Comparison of ENCODE assay signal across 9 cellular contexts in the genomic region with DNA sequence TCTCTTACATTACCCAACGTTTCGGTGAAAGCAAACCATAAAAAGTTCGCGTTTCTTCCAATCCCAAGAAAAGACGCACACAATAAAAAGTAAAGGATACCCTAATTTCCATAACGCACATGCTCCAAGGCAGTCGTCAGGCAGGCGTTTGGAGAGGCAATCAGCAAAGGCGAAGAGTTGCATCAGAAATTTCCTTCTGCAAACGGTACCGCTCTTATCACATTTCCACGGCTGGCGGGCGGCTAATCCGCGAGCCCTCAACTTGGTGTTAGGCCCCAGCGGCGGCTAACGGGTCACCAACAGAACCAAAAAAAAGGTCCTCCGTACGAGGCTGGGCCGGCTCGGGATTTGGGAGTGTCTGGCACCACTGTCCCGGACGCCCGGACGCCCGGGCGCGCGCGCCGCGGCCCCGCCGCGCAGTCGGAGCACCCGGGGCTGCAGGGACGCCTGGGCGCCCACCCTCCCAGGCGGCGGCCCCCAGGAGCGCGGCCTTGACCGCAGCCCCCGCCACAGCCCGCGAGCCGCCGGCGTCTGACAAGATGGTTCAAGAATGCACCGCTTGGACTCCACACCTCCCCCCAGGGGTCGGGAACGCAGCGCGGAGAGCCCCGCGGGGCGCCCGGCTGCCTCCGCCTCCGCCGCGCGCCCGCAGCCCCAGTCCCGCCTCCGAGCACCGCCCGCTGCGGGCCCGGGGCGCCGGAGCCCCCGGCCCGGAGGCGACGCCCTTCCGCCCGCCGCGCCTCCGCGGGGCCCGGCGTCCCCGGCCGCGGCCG. TPM values are rescaled to one million over a fixed set of nuclear protein-coding genes. Genes with fewer than 3 reads are reported as not detected.
DNase-seq lines count a peak whose midpoint lies in the region; ATAC-seq lines count a peak whose summit lies in the region.
"Had no signal": no experiment of that assay in that cellular context is flagged by ENCODE, and none has a peak within 500 bp of the region (broad histone marks: within the 10 kb centered on the region; RNA-seq: fewer than 3 reads in every experiment).

No MANE protein-coding gene starts in this region.

- H3K36me3 ChIP-seq in mesenchymal stem cell (ENCODE audit: control insufficient read depth in 1 of 2, insufficient read depth in 2 of 2, low read depth in 1 of 2, low read length in 2 of 2) (peaks cover 0 to 9% of the 10 kb centered on the region in 2 experiments), urinary bladder (ENCODE audit: insufficient read depth) (no peaks in the 10 kb centered on the region)

- H3K4me3 ChIP-seq in mesenchymal stem cell (ENCODE audit: insufficient read depth in 1 of 2, low read depth in 1 of 2, low read length in 2 of 2) (peak overlapping the region; percentile 73 to 81), urinary bladder (ENCODE audit: low read depth, low read length) (peak overlapping the region; percentile 99)
- H3K4me3 ChIP-seq: GM12878 had no signal

- peak overlapping the region; percentile 91 for H2BK120ac ChIP-seq in mesenchymal stem cell (ENCODE audit: low read depth, low read length)

- peak overlapping the region; percentile 40 for H4K91ac ChIP-seq in mesenchymal stem cell (ENCODE audit: low read length)

- peak overlapping the region; percentile 85 for H2BK5ac ChIP-seq in mesenchymal stem cell (ENCODE audit: low read depth, low read length, poor library complexity, severe bottlenecking)

- H3K18ac ChIP-seq in mesenchymal stem cell (ENCODE audit: low read depth in 1 of 2, low read length in 2 of 2), result peak overlapping the region; percentile 75 to 82

- intact Hi-C loops in activated naive CD4-positive, alpha-beta T cell treated with anti-CD3 and anti-CD28 coated beads for 36 hours (cut with micrococcal nuclease), result loop anchor here (2.0 to 10.0 kb wide), 6 partner anchors 96 to 598 kb away; a partner anchor contains a TSS

- peaks cover 18% of the 10 kb centered on the region for H3K4me1 Mint-ChIP-seq in activated naive CD4-positive, alpha-beta T cell treated with anti-CD3 and anti-CD28 coated beads for 36 hours (ENCODE audit: low read depth)
- peaks cover 2 to 3% of the 10 kb centered on the region in 2 donors for H3K4me1 Mint-ChIP-seq in effector memory CD8-positive, alpha-beta T cell (ENCODE audit: low read depth in 2 of 2)

- peak overlapping the region; percentile 90 for H3K4me2 ChIP-seq in mesenchymal stem cell (ENCODE audit: low read length, poor library complexity, severe bottlenecking)

- H3K4ac ChIP-seq in mesenchymal stem cell (ENCODE audit: low read depth in 1 of 2, low read length in 2 of 2), result peak overlapping the region; percentile 7 to 72

- peaks cover 2% of the 10 kb centered on the region for H3K9me3 Mint-ChIP-seq in activated naive CD4-positive, alpha-beta T cell treated with anti-CD3 and anti-CD28 coated beads for 36 hours
- peaks cover 0 to 2% of the 10 kb centered on the region in 2 donors for H3K9me3 Mint-ChIP-seq in effector memory CD8-positive, alpha-beta T cell

- CTCF ChIA-PET in activated naive CD4-positive, alpha-beta T cell treated with anti-CD3 and anti-CD28 coated beads for 36 hours (lab: Charles Lee), result no interaction called here

- no peak overlapping the region for H2AK5ac ChIP-seq in mesenchymal stem cell (ENCODE audit: low read length, severe bottlenecking)

- H3K23ac ChIP-seq in mesenchymal stem cell (ENCODE audit: low read length in 2 of 2), result no peak overlapping the region

- H3K36me3 Mint-ChIP-seq in activated naive CD4-positive, alpha-beta T cell treated with anti-CD3 and anti-CD28 coated beads for 36 hours (ENCODE audit: low read depth), result no peaks in the 10 kb centered on the region
- no peaks in the 10 kb centered on the region for H3K36me3 Mint-ChIP-seq in effector memory CD8-positive, alpha-beta T cell (ENCODE audit: insufficient read depth)

- peak overlapping the region in 1 of 2 experiments; percentile 19 for H2BK12ac ChIP-seq in mesenchymal stem cell (ENCODE audit: low read length in 2 of 2)

- no peaks in the 10 kb centered on the region for H3K27me3 ChIP-seq in mesenchymal stem cell (ENCODE audit: control insufficient read depth in 1 of 2, insufficient read depth in 1 of 2, low read length in 2 of 2)

- peak overlapping the region; percentile 89 for H3K9ac ChIP-seq in mesenchymal stem cell (ENCODE audit: low read length)

- H3K4me1 ChIP-seq in mesenchymal stem cell (ENCODE audit: control insufficient read depth, insufficient read depth, low read depth, low read length) (peaks cover 7% of the 10 kb centered on the region), urinary bladder (ENCODE audit: insufficient read depth) (no peaks in the 10 kb centered on the region)

- no peak overlapping the region for H2AFZ ChIP-seq in mesenchymal stem cell (ENCODE audit: low read depth, low read length)

- peaks cover 5% of the 10 kb centered on the region for H3K9me3 ChIP-seq in mesenchymal stem cell (ENCODE audit: control insufficient read depth, low read length)

- H3K27me3 Mint-ChIP-seq in activated naive CD4-positive, alpha-beta T cell treated with anti-CD3 and anti-CD28 coated beads for 36 hours (ENCODE audit: low read depth), result peaks cover 25% of the 10 kb centered on the region
- peaks cover 45 to 87% of the 10 kb centered on the region in 2 donors for H3K27me3 Mint-ChIP-seq in effector memory CD8-positive, alpha-beta T cell

- peak overlapping the region; percentile 52 for H2BK15ac ChIP-seq in mesenchymal stem cell (ENCODE audit: low read depth, poor library complexity, severe bottlenecking)

- peak overlapping the region; percentile 35 for H3K27ac ChIP-seq in mesenchymal stem cell (ENCODE audit: low read length, poor library complexity, severe bottlenecking)
- peak overlapping the region; percentile 83 for H3K27ac ChIP-seq in urinary bladder (ENCODE audit: low read depth)

- H3K27ac Mint-ChIP-seq in activated naive CD4-positive, alpha-beta T cell treated with anti-CD3 and anti-CD28 coated beads for 36 hours, result no peak overlapping the region
- no peak overlapping the region for H3K27ac Mint-ChIP-seq in effector memory CD8-positive, alpha-beta T cell

- H3K79me1 ChIP-seq in mesenchymal stem cell (replicated peaks; ENCODE audit: low read length, poor library complexity, severe bottlenecking), result peaks cover 4% of the 10 kb centered on the region

- DNase-seq in activated naive CD4-positive, alpha-beta T cell treated with anti-CD3 and anti-CD28 coated beads for 36 hours, result peak; percentile 29
- DNase-seq in activated naive CD4-positive, alpha-beta T cell treated with Interleukin-2 at 50 U/mL for 16 hours, result no peak
- DNase-seq in SKM-1 treated with dmso at 0.1 percent for 144 hours (lab: John Stamatoyannopoulos, UW; ENCODE audit: unreplicated experiment) (peak; percentile 52), mesenchymal stem cell (peak; percentile 71), NCI-H2029 treated with DMSO at 0.1 percent for 48 hours (lab: John Stamatoyannopoulos, UW) (no peak)
- no peak for DNase-seq in effector memory CD8-positive, alpha-beta T cell

- peak; percentile 45 for ATAC-seq in effector memory CD8-positive, alpha-beta T cell (replicated peaks)
- no peak for ATAC-seq in GM21717 (IDR thresholded peaks at IDR 0.05; ENCODE audit: unreplicated experiment)
- ATAC-seq: GM12878 had no signal

- H3K4me3 Mint-ChIP-seq in activated naive CD4-positive, alpha-beta T cell treated with anti-CD3 and anti-CD28 coated beads for 36 hours, result peak overlapping the region; percentile 85
- peak overlapping the region; percentile 58 to 75 for H3K4me3 Mint-ChIP-seq in effector memory CD8-positive, alpha-beta T cell

- under 1% methylated on average over 62 of the region's 91 CpGs for WGBS in mesenchymal stem cell
- 1% methylated on average over 88 of the region's 91 CpGs for WGBS in urinary bladder

- H3K14ac ChIP-seq in mesenchymal stem cell (ENCODE audit: low read length in 2 of 2), result no peak overlapping the region

- H4K8ac ChIP-seq in mesenchymal stem cell (ENCODE audit: low read length), result peak overlapping the region; percentile 9

RNA-seq across cellular contexts. Expression of a gene that starts 9.8 kb away (rescaled TPM):
- 10 to 100 TPM; 24.3 to 30.4 TPM for total RNA-seq in activated naive CD4-positive, alpha-beta T cell treated with anti-CD3 and anti-CD28 coated beads for 36 hours
- polyA plus RNA-seq in mesenchymal stem cell (2013, experiment 1 of 2), result 16.9 TPM
- polyA plus RNA-seq in mesenchymal stem cell (2013, experiment 2 of 2), result 16.6 TPM
- 42.3 TPM for total RNA-seq in urinary bladder
- polyA plus RNA-seq in urinary bladder, result 44.3 TPM

Comparison
In these comparisons a context has a peak if more than half of its experiments do, and no peak if none do; other contexts are left out.
1. DNase-seq: peak in activated naive CD4-positive, alpha-beta T cell treated with anti-CD3 and anti-CD28 coated beads for 36 hours (single experiment), SKM-1 treated with dmso at 0.1 percent for 144 hours (single experiment) and mesenchymal stem cell (single experiment); none in activated naive CD4-positive, alpha-beta T cell treated with Interleukin-2 at 50 U/mL for 16 hours (single experiment), effector memory CD8-positive, alpha-beta T cell (0 of 3) and NCI-H2029 treated with DMSO at 0.1 percent for 48 hours (single experiment).